ENCODE assay signal across 8 cellular contexts in the genomic region with DNA sequence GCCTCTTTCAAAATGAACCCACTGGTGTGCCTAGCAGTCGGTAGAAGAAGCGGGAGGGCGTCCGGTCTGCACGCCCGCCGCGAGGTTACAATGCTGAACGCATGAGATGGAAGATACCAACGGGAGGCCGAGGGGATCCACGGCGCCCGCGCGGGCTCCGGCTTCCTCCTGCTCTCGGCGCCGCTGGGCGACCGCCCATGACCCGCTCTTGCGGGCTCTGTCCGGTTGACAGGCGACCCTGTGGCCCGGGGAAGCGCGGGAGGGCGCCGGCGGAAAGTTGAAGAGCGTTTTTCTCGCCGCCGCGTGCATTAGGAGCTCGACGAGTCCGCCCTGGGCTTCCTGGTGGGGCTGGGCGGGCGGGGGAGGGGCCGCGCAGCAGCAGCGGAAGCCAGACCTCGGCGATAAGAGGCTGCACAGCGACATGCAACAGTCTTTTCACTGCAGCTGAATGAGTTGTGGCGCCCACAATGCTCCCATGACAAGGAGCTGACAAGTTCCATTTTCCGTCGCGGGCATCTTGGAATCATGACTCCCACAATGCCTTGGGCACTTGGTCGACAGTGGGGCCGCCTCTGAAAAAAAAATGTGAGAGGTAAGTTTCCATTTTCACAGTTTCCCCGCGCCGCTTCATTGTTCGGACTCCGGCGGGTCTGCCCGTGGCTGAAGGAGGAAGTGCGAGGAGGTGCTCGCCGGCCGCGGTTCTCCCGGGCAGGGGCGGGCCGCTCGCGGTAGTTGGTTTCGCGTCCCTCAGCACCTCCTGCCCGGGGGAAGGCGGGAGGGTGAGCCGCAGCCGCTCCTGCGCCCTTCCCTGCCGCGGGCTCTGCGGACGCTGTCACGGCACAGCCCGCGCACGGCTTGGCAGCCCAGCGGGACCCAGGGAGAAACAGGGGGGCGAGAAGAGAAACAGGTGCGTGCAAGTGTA. TPM values are rescaled to one million over a fixed set of nuclear protein-coding genes. Genes with fewer than 3 reads are reported as not detected.
DNase-seq lines count a peak whose midpoint lies in the region; ATAC-seq and TF ChIP-seq lines count a peak whose summit lies in the region.

A gene with protein sequence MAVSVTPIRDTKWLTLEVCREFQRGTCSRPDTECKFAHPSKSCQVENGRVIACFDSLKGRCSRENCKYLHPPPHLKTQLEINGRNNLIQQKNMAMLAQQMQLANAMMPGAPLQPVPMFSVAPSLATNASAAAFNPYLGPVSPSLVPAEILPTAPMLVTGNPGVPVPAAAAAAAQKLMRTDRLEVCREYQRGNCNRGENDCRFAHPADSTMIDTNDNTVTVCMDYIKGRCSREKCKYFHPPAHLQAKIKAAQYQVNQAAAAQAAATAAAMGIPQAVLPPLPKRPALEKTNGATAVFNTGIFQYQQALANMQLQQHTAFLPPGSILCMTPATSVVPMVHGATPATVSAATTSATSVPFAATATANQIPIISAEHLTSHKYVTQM (plus strand): TSS at position 429 of the 922 bp plus-strand sequence. CDS start 31,265 bp downstream, outside the sequence.

- ATAC-seq in GM19395 (IDR thresholded peaks at IDR 0.05; ENCODE audit: unreplicated experiment) (peak; percentile 68), HG03521 (IDR thresholded peaks at IDR 0.05; ENCODE audit: unreplicated experiment) (peak; percentile 62)

- no peak for TF ChIP-seq CTCF in liver (IDR thresholded peaks at IDR 0.05; ENCODE audit: low read depth, low read length, missing input control)

- peak within 1 kb of the TSS; percentile 81 to 97 (median 94) for H3K4me3 ChIP-seq in BLaER1 treated with 17β-estradiol and CSF1 and Interleukin-3, amounts not matched to agents 10 nM and 100 nM
- H3K4me3 ChIP-seq in liver (ENCODE audit: low read depth in 1 of 3, low read length in 3 of 3), result peak within 1 kb of the TSS; percentile 82 to 93 (median 88)

- peaks cover 52% of the 10 kb centered on the region for H3K4me1 Mint-ChIP-seq in activated CD4-positive, alpha-beta memory T cell treated with anti-CD3 and anti-CD28 coated beads for 36 hours (ENCODE audit: low read depth)

- peak within 1 kb of the TSS; percentile 92 to 98 (median 96) for H3K9ac ChIP-seq in BLaER1 treated with 17β-estradiol and CSF1 and Interleukin-3, amounts not matched to agents 10 nM and 100 nM
- peak within 1 kb of the TSS; percentile 97 to 99 for H3K9ac ChIP-seq in liver (ENCODE audit: low read depth in 1 of 2, low read length in 2 of 2)

- H4K20me1 ChIP-seq in BLaER1 treated with 17β-estradiol and CSF1 and Interleukin-3, amounts not matched to agents 10 nM and 100 nM, result peaks cover 0 to 48% (median 26%) of the 10 kb centered on the region in 11 experiments; a peak in 16 of 22 replicates

- under 1% methylated on average over 89 of the region's 89 CpGs for WGBS in liver

- H3K27ac Mint-ChIP-seq in activated CD4-positive, alpha-beta memory T cell treated with anti-CD3 and anti-CD28 coated beads for 36 hours, result peak within 1 kb of the TSS; percentile 84

- TF ChIP-seq RAD21 in liver (IDR thresholded peaks at IDR 0.05), result peak; percentile 18 to 33

- peak within 1 kb of the TSS; percentile 73 to 94 (median 87) for H3K4me2 ChIP-seq in BLaER1 treated with 17β-estradiol and CSF1 and Interleukin-3, amounts not matched to agents 10 nM and 100 nM

- peaks cover 0 to 14% (median 3%) of the 10 kb centered on the region in 11 experiments; a peak in 3 of 22 replicates for H3K36me3 ChIP-seq in BLaER1 treated with 17β-estradiol and CSF1 and Interleukin-3, amounts not matched to agents 10 nM and 100 nM
- no peaks in the 10 kb centered on the region for H3K36me3 ChIP-seq in liver (ENCODE audit: control insufficient read depth in 4 of 4, insufficient read depth in 3 of 4, low read depth in 1 of 4, low read length in 3 of 4)

- DNase-seq in NCI-H774 (lab: John Stamatoyannopoulos, UW) (peak; percentile 89), dermis blood vessel endothelial cell (peak; percentile 89)
- peak; percentile 93 for DNase-seq in activated CD4-positive, alpha-beta memory T cell treated with anti-CD3 and anti-CD28 coated beads for 36 hours
- DNase-seq in stimulated activated CD4-positive, alpha-beta T cell treated with anti-CD3 and anti-CD28 coated beads, Interleukin-4, amount 100 ng/mL, for 24 hours, result peak; percentile 87

- H3K4me1 ChIP-seq in BLaER1 treated with 17β-estradiol and CSF1 and Interleukin-3, amounts not matched to agents 10 nM and 100 nM, result peaks cover 24 to 62% (median 39%) of the 10 kb centered on the region in 10 experiments
- H3K4me1 ChIP-seq in liver (ENCODE audit: control insufficient read depth in 4 of 4, insufficient read depth in 4 of 4, low read length in 3 of 4), result peaks cover 0 to 18% (median 15%) of the 10 kb centered on the region in 4 donors

- peaks cover 34% of the 10 kb centered on the region for H3K36me3 Mint-ChIP-seq in activated CD4-positive, alpha-beta memory T cell treated with anti-CD3 and anti-CD28 coated beads for 36 hours

- H3K9me3 Mint-ChIP-seq in activated CD4-positive, alpha-beta memory T cell treated with anti-CD3 and anti-CD28 coated beads for 36 hours, result no peaks in the 10 kb centered on the region

- no peaks in the 10 kb centered on the region; a peak in 3 of 22 replicates for H3K27me3 ChIP-seq in BLaER1 treated with 17β-estradiol and CSF1 and Interleukin-3, amounts not matched to agents 10 nM and 100 nM
- no peaks in the 10 kb centered on the region for H3K27me3 ChIP-seq in liver (ENCODE audit: control insufficient read depth in 4 of 4, insufficient read depth in 4 of 4, low read length in 3 of 4)

- intact Hi-C loops in activated CD4-positive, alpha-beta memory T cell treated with anti-CD3 and anti-CD28 coated beads for 36 hours (cut with micrococcal nuclease), result loop anchor here (1.0 to 10.0 kb wide), 5 partner anchors 10 to 896 kb away; partner anchors contain the start of gene RAP2B

- peak within 1 kb of the TSS; percentile 84 for H3K4me3 Mint-ChIP-seq in activated CD4-positive, alpha-beta memory T cell treated with anti-CD3 and anti-CD28 coated beads for 36 hours

- H3K27ac ChIP-seq in BLaER1 treated with 17β-estradiol and CSF1 and Interleukin-3, amounts not matched to agents 10 nM and 100 nM, result peak within 1 kb of the TSS; percentile 93 to 99 (median 97)
- H3K27ac ChIP-seq in liver (ENCODE audit: low read depth in 1 of 2, low read length in 2 of 2), result peak within 1 kb of the TSS; percentile 98 to 99

- H3K27me3 Mint-ChIP-seq in activated CD4-positive, alpha-beta memory T cell treated with anti-CD3 and anti-CD28 coated beads for 36 hours, result no peaks in the 10 kb centered on the region

- POLR2A ChIA-PET in activated CD4-positive, alpha-beta memory T cell treated with anti-CD3 and anti-CD28 coated beads for 36 hours (lab: Charles Lee), result interaction anchor here (0.6 to 10.7 kb wide), 26 partner anchors 8 to 1509 kb away, joined by 3 to 130 read pairs (median 4); no protein-coding TSS in a partner anchor

- CTCF ChIA-PET in activated CD4-positive, alpha-beta memory T cell treated with anti-CD3 and anti-CD28 coated beads for 36 hours (lab: Charles Lee), result interaction anchor here (0.6 to 2.2 kb wide), 8 partner anchors 9 to 175 kb away, joined by 3 to 7 read pairs (median 4); no protein-coding TSS in a partner anchor

- H3K9me3 ChIP-seq in BLaER1 treated with 17β-estradiol and CSF1 and Interleukin-3, amounts not matched to agents 10 nM and 100 nM (replicated peaks in 1 of 11), result peaks cover 0 to 1% (median 0%) of the 10 kb centered on the region in 11 experiments; a peak in 3 of 22 replicates
- no peaks in the 10 kb centered on the region for H3K9me3 ChIP-seq in liver (ENCODE audit: control insufficient read depth in 4 of 4, low read length in 3 of 4)

TF ChIP-seq in liver, 16 proteins besides CTCF, POLR2A, EP300 and RAD21 (continues in another document):
- no peak for TF ChIP-seq HNF4G (IDR thresholded peaks at IDR 0.05)
- no peak for TF ChIP-seq FOXA1 (IDR thresholded peaks at IDR 0.05)
- no peak for TF ChIP-seq NR2F2 (IDR thresholded peaks at IDR 0.05)
- TF ChIP-seq GABPA (IDR thresholded peaks at IDR 0.05 in 1 of 2, conservative IDR thresholded peaks at IDR 0.05 in 1 of 2), result no peak
- TF ChIP-seq, protein P1, sequence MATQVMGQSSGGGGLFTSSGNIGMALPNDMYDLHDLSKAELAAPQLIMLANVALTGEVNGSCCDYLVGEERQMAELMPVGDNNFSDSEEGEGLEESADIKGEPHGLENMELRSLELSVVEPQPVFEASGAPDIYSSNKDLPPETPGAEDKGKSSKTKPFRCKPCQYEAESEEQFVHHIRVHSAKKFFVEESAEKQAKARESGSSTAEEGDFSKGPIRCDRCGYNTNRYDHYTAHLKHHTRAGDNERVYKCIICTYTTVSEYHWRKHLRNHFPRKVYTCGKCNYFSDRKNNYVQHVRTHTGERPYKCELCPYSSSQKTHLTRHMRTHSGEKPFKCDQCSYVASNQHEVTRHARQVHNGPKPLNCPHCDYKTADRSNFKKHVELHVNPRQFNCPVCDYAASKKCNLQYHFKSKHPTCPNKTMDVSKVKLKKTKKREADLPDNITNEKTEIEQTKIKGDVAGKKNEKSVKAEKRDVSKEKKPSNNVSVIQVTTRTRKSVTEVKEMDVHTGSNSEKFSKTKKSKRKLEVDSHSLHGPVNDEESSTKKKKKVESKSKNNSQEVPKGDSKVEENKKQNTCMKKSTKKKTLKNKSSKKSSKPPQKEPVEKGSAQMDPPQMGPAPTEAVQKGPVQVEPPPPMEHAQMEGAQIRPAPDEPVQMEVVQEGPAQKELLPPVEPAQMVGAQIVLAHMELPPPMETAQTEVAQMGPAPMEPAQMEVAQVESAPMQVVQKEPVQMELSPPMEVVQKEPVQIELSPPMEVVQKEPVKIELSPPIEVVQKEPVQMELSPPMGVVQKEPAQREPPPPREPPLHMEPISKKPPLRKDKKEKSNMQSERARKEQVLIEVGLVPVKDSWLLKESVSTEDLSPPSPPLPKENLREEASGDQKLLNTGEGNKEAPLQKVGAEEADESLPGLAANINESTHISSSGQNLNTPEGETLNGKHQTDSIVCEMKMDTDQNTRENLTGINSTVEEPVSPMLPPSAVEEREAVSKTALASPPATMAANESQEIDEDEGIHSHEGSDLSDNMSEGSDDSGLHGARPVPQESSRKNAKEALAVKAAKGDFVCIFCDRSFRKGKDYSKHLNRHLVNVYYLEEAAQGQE (IDR thresholded peaks at IDR 0.05), result peak; percentile 89
- TF ChIP-seq, protein P2, sequence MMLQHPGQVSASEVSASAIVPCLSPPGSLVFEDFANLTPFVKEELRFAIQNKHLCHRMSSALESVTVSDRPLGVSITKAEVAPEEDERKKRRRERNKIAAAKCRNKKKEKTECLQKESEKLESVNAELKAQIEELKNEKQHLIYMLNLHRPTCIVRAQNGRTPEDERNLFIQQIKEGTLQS (IDR thresholded peaks at IDR 0.05), result no peak

RNA-seq across cellular contexts. Expression of the gene that starts here (rescaled TPM):
- total RNA-seq in activated CD4-positive, alpha-beta memory T cell treated with anti-CD3 and anti-CD28 coated beads for 36 hours, result 100 to 1,000 TPM; 290 to 302 TPM
- total RNA-seq in dermis blood vessel endothelial cell (389 and 524 TPM in 2 replicates), liver (100 to 1,000 TPM in 1 of 2 donors, 10 to 100 TPM in 1; 98.6 to 110 TPM)
- polyA plus RNA-seq in liver, result 10 to 100 TPM; 17.1 to 25.9 TPM

Comparison
In these comparisons a context has a peak if more than half of its experiments do, and no peak if none do; other contexts are left out.
1. Peak in every context shown above with its lines: DNase-seq, ATAC-seq, H3K4me3 ChIP-seq and H3K27ac ChIP-seq.